8 cellular contexts compared by ENCODE assay signal in genomic region chr9:131395745-131396479, GRCh38. TPM values are rescaled to one million over a fixed set of nuclear protein-coding genes. Genes with fewer than 3 reads are reported as not detected.
DNase-seq lines count a peak whose midpoint lies in the region; ATAC-seq, FAIRE-seq and TF ChIP-seq lines count a peak whose summit lies in the region.

No MANE protein-coding gene starts in this region.

- ATAC-seq in stimulated activated naive CD8-positive, alpha-beta T cell treated with anti-CD3 and anti-CD28 coated beads, Interleukin-15, Interleukin-2, amounts not matched to agents 100 U/mL and 50 U/mL, for 24 hours: no peak
- ATAC-seq in GM12878: peak; percentile 0
- no peak for ATAC-seq in aorta (ENCODE audit: low FRiP score)

- TF ChIP-seq POLR2A in GM12878 (IDR thresholded peaks at IDR 0.05; ENCODE audit: low read depth, low read length): no peak

- peak overlapping the region; percentile 57 for H4K8ac ChIP-seq in mesenchymal stem cell (ENCODE audit: low read length)

- BruUV-seq in GM12878 (replicated peaks; lab: Mats Ljungman, UMichigan): no TSS peak

- H2AK5ac ChIP-seq in mesenchymal stem cell (ENCODE audit: low read length, severe bottlenecking): peak overlapping the region; percentile 61

- H3K4me1 ChIP-seq in GM12878 (ENCODE audit: control insufficient read depth, insufficient read depth, low read length): peaks cover 25% of the 10 kb centered on the region
- peaks cover 28% of the 10 kb centered on the region for H3K4me1 ChIP-seq in mesenchymal stem cell (ENCODE audit: control insufficient read depth, insufficient read depth, low read depth, low read length)
- peaks cover 4 to 12% of the 10 kb centered on the region in 2 donors for H3K4me1 ChIP-seq in aorta (ENCODE audit: control insufficient read depth in 1 of 2, insufficient read depth in 2 of 2, low read length in 2 of 2)

- no peak overlapping the region for H2AFZ ChIP-seq in GM12878 (ENCODE audit: control insufficient read depth, low read depth, low read length)
- H2AFZ ChIP-seq in mesenchymal stem cell (ENCODE audit: low read depth, low read length): no peak overlapping the region

- peak overlapping the region in 1 of 2 experiments; percentile 80 for H2BK12ac ChIP-seq in mesenchymal stem cell (ENCODE audit: low read length in 2 of 2)

- DNase-seq in stimulated activated naive CD8-positive, alpha-beta T cell treated with anti-CD3 and anti-CD28 coated beads, Interleukin-15, Interleukin-2, amounts not matched to agents 100 U/mL and 50 U/mL, for 24 hours: no peak
- DNase-seq in GM12878 (ENCODE audit: low read depth, low spot score) (no peak), mesenchymal stem cell (no peak), aorta (peak in 1 of 2 donors; percentile 30), globus pallidus (ENCODE audit: low spot score) (no peak), Kasumi-1 (lab: John Stamatoyannopoulos, UW) (no peak), HEK293T (ENCODE audit: extremely low spot score) (no peak)

- TF ChIP-seq EP300 in GM12878 (IDR thresholded peaks at IDR 0.05; ENCODE audit: borderline replicate concordance in 1 of 2, control insufficient read depth in 1 of 2, low read depth in 2 of 2, low read length in 2 of 2): no peak

- H2BK120ac ChIP-seq in mesenchymal stem cell (ENCODE audit: low read depth, low read length): no peak overlapping the region

- no peaks in the 10 kb centered on the region for H3K9me3 Mint-ChIP-seq in stimulated activated naive CD8-positive, alpha-beta T cell treated with anti-CD3 and anti-CD28 coated beads, Interleukin-15, Interleukin-2, amounts not matched to agents 100 ng/mL and 50 ng/mL, for 24 hours

- peak overlapping the region; percentile 79 for H3K4me3 ChIP-seq in GM12878
- H3K4me3 ChIP-seq in mesenchymal stem cell (ENCODE audit: insufficient read depth in 1 of 2, low read depth in 1 of 2, low read length in 2 of 2): peak overlapping the region; percentile 50 to 88
- peak overlapping the region in 1 of 2 donors; percentile 100 for H3K4me3 ChIP-seq in aorta (ENCODE audit: low read length in 2 of 2)

- no peak overlapping the region for H3K4ac ChIP-seq in mesenchymal stem cell (ENCODE audit: low read depth in 1 of 2, low read length in 2 of 2)

- H3K27ac Mint-ChIP-seq in stimulated activated naive CD8-positive, alpha-beta T cell treated with anti-CD3 and anti-CD28 coated beads, Interleukin-15, Interleukin-2, amounts not matched to agents 100 ng/mL and 50 ng/mL, for 24 hours: peak overlapping the region; percentile 95

- H3K79me1 ChIP-seq in mesenchymal stem cell (replicated peaks; ENCODE audit: low read length, poor library complexity, severe bottlenecking): no peaks in the 10 kb centered on the region

- H3K9me3 ChIP-seq in GM12878 (replicated peaks; ENCODE audit: control insufficient read depth, insufficient read depth, low read length) (no peaks in the 10 kb centered on the region), mesenchymal stem cell (ENCODE audit: control insufficient read depth, low read length) (no peaks in the 10 kb centered on the region), aorta (ENCODE audit: control insufficient read depth, low read length) (no peaks in the 10 kb centered on the region)

- peak overlapping the region; percentile 31 to 84 for H3K18ac ChIP-seq in mesenchymal stem cell (ENCODE audit: low read depth in 1 of 2, low read length in 2 of 2)

- H3K23ac ChIP-seq in mesenchymal stem cell (ENCODE audit: low read length in 2 of 2): no peak overlapping the region

- H3K36me3 ChIP-seq in GM12878 (ENCODE audit: control insufficient read depth in 2 of 2, insufficient read depth in 2 of 2, low read length in 1 of 2): no peaks in the 10 kb centered on the region
- peaks cover 3 to 5% of the 10 kb centered on the region in 2 experiments for H3K36me3 ChIP-seq in mesenchymal stem cell (ENCODE audit: control insufficient read depth in 1 of 2, insufficient read depth in 2 of 2, low read depth in 1 of 2, low read length in 2 of 2)
- peaks cover 0 to 2% of the 10 kb centered on the region in 2 donors for H3K36me3 ChIP-seq in aorta (ENCODE audit: control insufficient read depth in 1 of 2, insufficient read depth in 2 of 2, low read length in 1 of 2)

- WGBS in GM12878 (ENCODE audit: insufficient coverage, insufficient replicate concordance, low lambda C conversion rate, missing lambda C conversion rate): 15% methylated on average over 10 of the region's 11 CpGs
- 27% methylated on average over 11 of the region's 11 CpGs for WGBS in mesenchymal stem cell
- whole genome bisulfite sequencing in aorta, 2 donors: 24 to 29% methylated on average over 11 of the region's 11 CpGs

- no peak for TF ChIP-seq CTCF in GM12878 (IDR thresholded peaks at IDR 0.05 in 2 of 3, conservative IDR thresholded peaks at IDR 0.05 in 1 of 3; ENCODE audit: control insufficient read depth in 2 of 3, extremely low read depth in 1 of 3, insufficient read depth in 1 of 3, low read depth in 3 of 3, low read length in 3 of 3)

- H3K27me3 ChIP-seq in GM12878 (replicated peaks in 1 of 2; ENCODE audit: control insufficient read depth in 2 of 2, insufficient read depth in 2 of 2, low read length in 1 of 2) (no peaks in the 10 kb centered on the region), mesenchymal stem cell (ENCODE audit: control insufficient read depth in 1 of 2, insufficient read depth in 1 of 2, low read length in 2 of 2) (no peaks in the 10 kb centered on the region), aorta (ENCODE audit: control insufficient read depth in 1 of 2, insufficient read depth in 2 of 2, low read length in 1 of 2) (no peaks in the 10 kb centered on the region)

- H3K36me3 Mint-ChIP-seq in stimulated activated naive CD8-positive, alpha-beta T cell treated with anti-CD3 and anti-CD28 coated beads, Interleukin-15, Interleukin-2, amounts not matched to agents 100 ng/mL and 50 ng/mL, for 24 hours (ENCODE audit: low read depth): peaks cover 30% of the 10 kb centered on the region

- no peak overlapping the region for H2BK15ac ChIP-seq in mesenchymal stem cell (ENCODE audit: low read depth, poor library complexity, severe bottlenecking)

- peak overlapping the region in 1 of 2 experiments; percentile 5 for H3K14ac ChIP-seq in mesenchymal stem cell (ENCODE audit: low read length in 2 of 2)

- CTCF ChIA-PET in GM12878 (lab: Yijun Ruan, JAX) (interaction anchor here (0.6 to 1.7 kb wide), 6 partner anchors 23 to 82 kb away, joined by 3 to 14 read pairs (median 4); no protein-coding TSS in a partner anchor), HEK293T (lab: Yijun Ruan, JAX) (no interaction called here)

- RAD21 ChIA-PET in GM12878 (lab: Charles Lee; ENCODE audit: unreplicated experiment): interaction anchor here (0.6 to 4.3 kb wide), 3 partner anchors 9 to 290 kb away, joined by 3 to 14 read pairs (median 4); no protein-coding TSS in a partner anchor

- peak overlapping the region; percentile 99 for H3K4me2 ChIP-seq in GM12878 (ENCODE audit: control insufficient read depth, insufficient read depth)
- H3K4me2 ChIP-seq in mesenchymal stem cell (ENCODE audit: low read length, poor library complexity, severe bottlenecking): peak overlapping the region; percentile 90

- H3K9ac ChIP-seq in GM12878 (ENCODE audit: control insufficient read depth, insufficient read depth, low read length): peak overlapping the region; percentile 96
- H3K9ac ChIP-seq in mesenchymal stem cell (ENCODE audit: low read length): peak overlapping the region; percentile 94

- no peak for TF ChIP-seq RAD21 in GM12878 (IDR thresholded peaks at IDR 0.05; ENCODE audit: insufficient read depth, low read depth, low read length)

- H3K4me1 Mint-ChIP-seq in stimulated activated naive CD8-positive, alpha-beta T cell treated with anti-CD3 and anti-CD28 coated beads, Interleukin-15, Interleukin-2, amounts not matched to agents 100 ng/mL and 50 ng/mL, for 24 hours (ENCODE audit: low read depth): peaks cover 65% of the 10 kb centered on the region

- no peak for FAIRE-seq in GM12878 (lab: Jason Lieb, UNC)

- no peak overlapping the region for H4K91ac ChIP-seq in mesenchymal stem cell (ENCODE audit: low read length)

- H3K27me3 Mint-ChIP-seq in stimulated activated naive CD8-positive, alpha-beta T cell treated with anti-CD3 and anti-CD28 coated beads, Interleukin-15, Interleukin-2, amounts not matched to agents 100 ng/mL and 50 ng/mL, for 24 hours: no peaks in the 10 kb centered on the region

- H2BK5ac ChIP-seq in mesenchymal stem cell (ENCODE audit: low read depth, low read length, poor library complexity, severe bottlenecking): no peak overlapping the region

- H3K4me3 Mint-ChIP-seq in stimulated activated naive CD8-positive, alpha-beta T cell treated with anti-CD3 and anti-CD28 coated beads, Interleukin-15, Interleukin-2, amounts not matched to agents 100 ng/mL and 50 ng/mL, for 24 hours: peak overlapping the region; percentile 89

- SMC1A ChIA-PET in GM12878 (lab: Charles Lee; ENCODE audit: uncharacterized antibody, unreplicated experiment): interaction anchor here (0.7 to 1.7 kb wide), 6 partner anchors 10 to 340 kb away, joined by 3 to 11 read pairs (median 4); no protein-coding TSS in a partner anchor

- peaks cover 62% of the 10 kb centered on the region for H3K79me2 ChIP-seq in GM12878 (ENCODE audit: control insufficient read depth, insufficient read depth, low read length)

- H3K27ac ChIP-seq in GM12878 (ENCODE audit: control insufficient read depth, insufficient read depth) (peak overlapping the region; percentile 87), mesenchymal stem cell (ENCODE audit: low read length, poor library complexity, severe bottlenecking) (peak overlapping the region; percentile 93), aorta (ENCODE audit: low read depth in 1 of 2, low read length in 2 of 2) (peak overlapping the region; percentile 39 to 100)

- POLR2A ChIA-PET in GM12878 (lab: Charles Lee): interaction anchor here (0.8 to 2.6 kb wide), 3 partner anchors 10 to 23 kb away, joined by 3 to 16 read pairs (median 5); no protein-coding TSS in a partner anchor
- POLR2A ChIA-PET in HEK293T (lab: Yijun Ruan, JAX): interaction anchor here (1.0 to 3.3 kb wide), 3 partner anchors 10 to 23 kb away, joined by 3 to 19 read pairs (median 3); no protein-coding TSS in a partner anchor

- in situ Hi-C loops in GM12878 (cut with MboI): no loop called here

- H4K20me1 ChIP-seq in GM12878 (ENCODE audit: control insufficient read depth, insufficient read depth): peaks cover 23% of the 10 kb centered on the region; the same call in 1 of the 2 replicates

- intact Hi-C loops in GM12878 (cut with micrococcal nuclease; ENCODE audit: unreplicated experiment): loop anchor here (2.0 to 10.0 kb wide), 2 partner anchors 23 to 339 kb away; no protein-coding TSS in a partner anchor
- intact Hi-C loops in aorta (cut with DNase I): loop anchor here in 1 of 2 donors (2.0 kb wide), 1 partner anchor 41 kb away; no protein-coding TSS in a partner anchor

RNA-seq across cellular contexts. Expression of gene PRRC2B, which starts 2.0 kb away (rescaled TPM):
- total RNA-seq in GM12878 (2013; cell fraction: nucleolus; rRNA removed): 179 and 186 TPM in 2 replicates
- total RNA-seq in GM12878 (2014; rRNA removed) (27.8 and 32.0 TPM in 2 replicates), GM12878 (2014; rRNA removed; fragmentation: Illumina TruSeq; extraction: Trizol) (21.2 and 21.6 TPM in 2 replicates), GM12878 (2021) (150 and 155 TPM in 2 replicates), aorta (100 to 1,000 TPM; 200 to 263 TPM)
- 45.8 TPM for polyA plus RNA-seq in GM12878 (2011; ENCODE audit: low read depth)
- polyA plus RNA-seq in GM12878 (2011; rRNA removed) (17.9 and 24.9 TPM in 2 replicates), GM12878 (2014; fragmentation: Illumina TruSeq; extraction: Trizol) (48.9 and 66.0 TPM in 2 replicates), GM12878 (2014; fragmentation: Nextera tagmentation; extraction: Ambion mirVana) (1 to 10 TPM in 1 of 2 experiments, under 1 TPM in 1; 0.84 to 2.0 TPM), GM12878 (2014; rRNA removed) (57.6 and 67.4 TPM in 2 replicates), GM12878 (2016; fragmentation: Nextera tagmentation; extraction: Ambion mirVana) (10 to 100 TPM; 28.0 to 29.3 TPM), aorta (10 to 100 TPM; 23.9 to 50.8 TPM)
- polyA plus RNA-seq in GM12878 (2011; cell fraction: cytosol; rRNA removed): 21.0 and 25.4 TPM in 2 replicates
- 79.4 and 91.6 TPM in 2 replicates for polyA plus RNA-seq in GM12878 (2011; cell fraction: nucleus; rRNA removed)
- 53.4 and 80.1 TPM in 2 replicates for polyA plus RNA-seq in GM12878 (2012)
- polyA minus RNA-seq in GM12878 (2011; rRNA and poly(A)+ RNA removed): 55.0 and 58.4 TPM in 2 replicates
- 24.6 and 29.8 TPM in 2 replicates for polyA minus RNA-seq in GM12878 (2011; cell fraction: cytosol; rRNA and poly(A)+ RNA removed)
- polyA minus RNA-seq in GM12878 (2011; cell fraction: nucleus; rRNA and poly(A)+ RNA removed): 19.6 and 36.2 TPM in 2 replicates
- 55.8 TPM for polyA plus RNA-seq in mesenchymal stem cell (2013, experiment 1 of 2)
- 53.6 TPM for polyA plus RNA-seq in mesenchymal stem cell (2013, experiment 2 of 2)
